In genomic region chr5:181194489-181195248, GRCh38 we compare ENCODE assay signal across 24 cellular contexts. TPM values are rescaled to one million over a fixed set of nuclear protein-coding genes. Genes with fewer than 3 reads are reported as not detected.
DNase-seq lines count a peak whose midpoint lies in the region; ATAC-seq and TF ChIP-seq lines count a peak whose summit lies in the region.
"Had no signal": no experiment of that assay in that cellular context is flagged by ENCODE, and none has a peak within 500 bp of the region (broad histone marks: within the 10 kb centered on the region; RNA-seq: fewer than 3 reads in every experiment).

No MANE protein-coding gene starts in this region.

- H3K36me3 ChIP-seq in mammary epithelial cell (ENCODE audit: insufficient read depth, low read length): no peaks in the 10 kb centered on the region
- H3K36me3 ChIP-seq in aorta (ENCODE audit: control insufficient read depth in 1 of 2, insufficient read depth in 2 of 2, low read length in 1 of 2): no peaks in the 10 kb centered on the region
- H3K36me3 ChIP-seq in Peyer's patch: no peaks in the 10 kb centered on the region
- H3K36me3 ChIP-seq: BLaER1 treated with 17β-estradiol and CSF1 and Interleukin-3, amounts not matched to agents 10 nM and 100 nM; HAP-1 had no signal

- in situ Hi-C loops in mammary epithelial cell (cut with MboI; ENCODE audit: low sequenced_read_pairs in 2 of 2): no loop called here

- H3K27ac ChIP-seq in mammary epithelial cell (ENCODE audit: insufficient read depth, low read depth, low read length): no peak overlapping the region
- no peak overlapping the region for H3K27ac ChIP-seq in aorta (ENCODE audit: low read depth in 1 of 2, low read length in 2 of 2)
- H3K27ac ChIP-seq in Peyer's patch: no peak overlapping the region
- H3K27ac ChIP-seq: BLaER1 treated with 17β-estradiol and CSF1 and Interleukin-3, amounts not matched to agents 10 nM and 100 nM had no signal

- CTCF ChIA-PET in MCF 10A (lab: Yijun Ruan, JAX): interaction anchor here (7.4 kb wide), 1 partner anchor 9 kb away, joined by 67 read pairs; the partner anchor contains the start of gene TRIM7
- CTCF ChIA-PET in mammary epithelial cell (lab: Charles Lee; ENCODE audit: low non-redundant PET): no interaction called here

- TF ChIP-seq CTCF in MCF 10A (IDR thresholded peaks at IDR 0.05; ENCODE audit: unreplicated experiment) (no peak), mammary epithelial cell (conservative IDR thresholded peaks at IDR 0.05 in 1 of 2, IDR thresholded peaks at IDR 0.05 in 1 of 2; ENCODE audit: extremely low read depth in 1 of 2, insufficient read depth in 1 of 2, low read depth in 1 of 2, low read length in 2 of 2) (no peak), Peyer's patch (IDR thresholded peaks at IDR 0.05) (no peak)

- H3K4me3 Mint-ChIP-seq in MCF 10A (ENCODE audit: unreplicated experiment): no peak overlapping the region

- BruUV-seq in MCF 10A (replicated peaks; lab: Mats Ljungman, UMichigan) (no TSS peak), mammary epithelial cell (replicated peaks; lab: Mats Ljungman, UMichigan) (no TSS peak)

- H3K4me2 ChIP-seq in mammary epithelial cell (ENCODE audit: insufficient read depth, low read depth, low read length): no peak overlapping the region

- H2AFZ ChIP-seq in mammary epithelial cell (ENCODE audit: low read depth, low read length): no peak overlapping the region

- H3K4me1 Mint-ChIP-seq in MCF 10A (ENCODE audit: insufficient read depth, unreplicated experiment): peaks cover 26% of the 10 kb centered on the region

- H3K27me3 ChIP-seq in mammary epithelial cell (ENCODE audit: insufficient read depth, low read length) (no peaks in the 10 kb centered on the region), aorta (ENCODE audit: control insufficient read depth in 1 of 2, insufficient read depth in 2 of 2, low read length in 1 of 2) (no peaks in the 10 kb centered on the region), Peyer's patch (no peaks in the 10 kb centered on the region)
- H3K27me3 ChIP-seq: BLaER1 treated with 17β-estradiol and CSF1 and Interleukin-3, amounts not matched to agents 10 nM and 100 nM had no signal

- H3K9ac ChIP-seq in mammary epithelial cell (ENCODE audit: insufficient read depth, low read length): no peak overlapping the region

- DNase-seq in MCF 10A (ENCODE audit: unreplicated experiment): no peak
- no peak for DNase-seq in mammary epithelial cell
- DNase-seq in RPMI8226: peak; percentile 42
- peak; percentile 72 for DNase-seq in left ventricle myocardium superior
- peak; percentile 46 to 65 for DNase-seq in aorta
- DNase-seq in Peyer's patch: no peak
- no peak for DNase-seq in stimulated activated CD4-positive, alpha-beta T cell treated with anti-CD3 and anti-CD28 coated beads, Interleukin-4, amount 100 ng/mL, for 4 hours
- DNase-seq: DMS 273 treated with DMSO at 0.1 percent for 48 hours; GDM1; MV-4-11; NCI-H1417; NCI-H187 treated with DMSO at 0.1 percent for 48 hours; NCI-H2171; NCI-H446; NCI-H69; NK-92 treated with Interleukin-12 subunit alpha and Interleukin-12 subunit beta, amount 100 ng/mL, for 24 hours; T-cell had no signal

- no peak overlapping the region for H3K4me3 ChIP-seq in mammary epithelial cell (replicated peaks in 1 of 3; ENCODE audit: insufficient read depth in 1 of 3, low read depth in 2 of 3, low read length in 3 of 3)
- no peak overlapping the region for H3K4me3 ChIP-seq in aorta (ENCODE audit: low read length in 2 of 2)
- no peak overlapping the region for H3K4me3 ChIP-seq in Peyer's patch
- H3K4me3 ChIP-seq: BLaER1 treated with 17β-estradiol and CSF1 and Interleukin-3, amounts not matched to agents 10 nM and 100 nM; GM12878; HAP-1 had no signal

- no peaks in the 10 kb centered on the region for H4K20me1 ChIP-seq in mammary epithelial cell (ENCODE audit: insufficient read depth, low read length)

- TF ChIP-seq POLR2A in Peyer's patch (IDR thresholded peaks at IDR 0.05): no peak

- H3K4me1 ChIP-seq in mammary epithelial cell (ENCODE audit: insufficient read depth, low read length) (peaks cover 19% of the 10 kb centered on the region), aorta (ENCODE audit: control insufficient read depth in 1 of 2, insufficient read depth in 2 of 2, low read length in 2 of 2) (no peaks in the 10 kb centered on the region), Peyer's patch (peaks cover 0 to 15% (median 2%) of the 10 kb centered on the region in 4 donors)

- H3K9me3 ChIP-seq in mammary epithelial cell (replicated peaks; ENCODE audit: insufficient read depth, low read length): no peaks in the 10 kb centered on the region
- no peaks in the 10 kb centered on the region for H3K9me3 ChIP-seq in aorta (ENCODE audit: control insufficient read depth, low read length)
- no peaks in the 10 kb centered on the region for H3K9me3 ChIP-seq in Peyer's patch
- H3K9me3 ChIP-seq: BLaER1 treated with 17β-estradiol and CSF1 and Interleukin-3, amounts not matched to agents 10 nM and 100 nM; HAP-1 had no signal

- peaks cover 12% of the 10 kb centered on the region for H3K36me3 Mint-ChIP-seq in MCF 10A (ENCODE audit: insufficient read depth, unreplicated experiment)
- H3K36me3 Mint-ChIP-seq: IgD-negative memory B cell had no signal

- ATAC-seq in left ventricle myocardium superior (no peak), aorta (ENCODE audit: low FRiP score) (no peak), GM18867 (IDR thresholded peaks at IDR 0.05; ENCODE audit: unreplicated experiment) (no peak)
- ATAC-seq: GM12878, T-cell had no signal

- dilution Hi-C loops in mammary epithelial cell (cut with HindIII; ENCODE audit: low sequenced_read_pairs): loop anchor here (5.0 kb wide), 2 partner anchors 43 to 392 kb away; partner anchors contain the start of gene MGAT1

- peaks cover 5% of the 10 kb centered on the region for H3K79me2 ChIP-seq in mammary epithelial cell (ENCODE audit: insufficient read depth, low read length)

- 85% methylated on average over 20 of the region's 21 CpGs for WGBS in mammary epithelial cell (ENCODE audit: low coverage, missing lambda C conversion rate)
- 68 to 73% methylated on average over 21 of the region's 21 CpGs for WGBS in aorta, 2 donors

- H3K27me3 Mint-ChIP-seq in MCF 10A (ENCODE audit: insufficient read depth, unreplicated experiment): no peaks in the 10 kb centered on the region
- H3K27me3 Mint-ChIP-seq: IgD-negative memory B cell had no signal

- H3K27ac Mint-ChIP-seq in MCF 10A (ENCODE audit: low read depth, unreplicated experiment): peak overlapping the region; percentile 9
- H3K27ac Mint-ChIP-seq: T-cell had no signal

- intact Hi-C loops in MCF 10A (cut with micrococcal nuclease) (no loop called here), mammary epithelial cell (cut with micrococcal nuclease) (no loop called here), left ventricle myocardium superior (cut with micrococcal nuclease) (no loop called here), aorta (cut with DNase I) (loop anchor here in 1 of 2 donors (5.0 kb wide), 1 partner anchor 68 kb away; the partner anchor contains the start of gene TRIM52)

- no peaks in the 10 kb centered on the region for H3K9me3 Mint-ChIP-seq in MCF 10A (ENCODE audit: unreplicated experiment)
- H3K9me3 Mint-ChIP-seq: T-cell had no signal

- POLR2A ChIA-PET in MCF 10A (lab: Yijun Ruan, JAX): interaction anchor here (0.6 to 8.8 kb wide), 4 partner anchors 9 to 50 kb away, joined by 3 to 432 read pairs (median 85); partner anchors contain the start of genes RACK1 and TRIM7

RNA-seq across cellular contexts. Expression of gene TRIM7, which starts 10.3 kb away (rescaled TPM):
- 26.3 and 27.0 TPM in 2 replicates for total RNA-seq in MCF 10A (2022)
- 10 to 100 TPM in 1 of 2 donors, 1 to 10 TPM in 1; 6.3 to 31.4 TPM for total RNA-seq in mammary epithelial cell
- 18.8 TPM for polyA plus RNA-seq in mammary epithelial cell
- 6.6 TPM for polyA minus RNA-seq in mammary epithelial cell
- total RNA-seq in left ventricle myocardium superior: 20.0 TPM
- total RNA-seq in aorta: 1 to 10 TPM; 3.0 to 6.9 TPM
- 1 to 10 TPM; 4.3 to 6.3 TPM for polyA plus RNA-seq in aorta
- 1 to 10 TPM in 3 of 4 donors, under 1 TPM in 1; 0.88 to 2.6 (median 2.2) TPM for total RNA-seq in Peyer's patch

RNA-seq across cellular contexts. Expression of gene TRIM41, which starts 28.4 kb away (rescaled TPM):
- total RNA-seq in MCF 10A (2022): 42.8 and 49.4 TPM in 2 replicates
- total RNA-seq in mammary epithelial cell: 10 to 100 TPM; 10.3 to 30.6 TPM
- 10.1 TPM for polyA plus RNA-seq in mammary epithelial cell
- polyA minus RNA-seq in mammary epithelial cell: 10.5 TPM
- total RNA-seq in left ventricle myocardium superior: 23.7 TPM
- total RNA-seq in aorta: 10 to 100 TPM; 15.2 to 21.4 TPM
- polyA plus RNA-seq in aorta: 10 to 100 TPM; 15.7 to 22.2 TPM
- 10 to 100 TPM; 13.7 to 31.4 (median 21.8) TPM for total RNA-seq in Peyer's patch

RNA-seq across cellular contexts. Expression of gene OR2V2, which starts 47.3 kb away (rescaled TPM):
- total RNA-seq in MCF 10A (2022): not detected in 2 replicates
- total RNA-seq in mammary epithelial cell: not detected
- polyA plus RNA-seq in mammary epithelial cell: not detected
- polyA minus RNA-seq in mammary epithelial cell: not detected
- not detected for total RNA-seq in left ventricle myocardium superior
- not detected for total RNA-seq in aorta
- polyA plus RNA-seq in aorta: not detected
- total RNA-seq in Peyer's patch: not detected
- total RNA-seq: A172, GM12878, HT1080, T-cell had no signal
- polyA plus RNA-seq: IgD-negative memory B cell had no signal

RNA-seq across cellular contexts. Expression of gene RACK1, which starts 49.0 kb away (rescaled TPM):
- total RNA-seq in MCF 10A (2022): 2,995 and 4,050 TPM in 2 replicates
- 1,000 to 10,000 TPM; 2,031 to 4,986 TPM for total RNA-seq in mammary epithelial cell
- polyA plus RNA-seq in mammary epithelial cell: 4,579 TPM
- 7,221 TPM for polyA minus RNA-seq in mammary epithelial cell
- 641 TPM for total RNA-seq in left ventricle myocardium superior
- total RNA-seq in aorta: 1,000 to 10,000 TPM in 1 of 2 donors, 100 to 1,000 TPM in 1; 922 to 1,191 TPM
- polyA plus RNA-seq in aorta: 1,000 to 10,000 TPM; 1,838 to 2,024 TPM
- total RNA-seq in Peyer's patch: 1,000 to 10,000 TPM; 1,067 to 1,931 (median 1,321) TPM

Comparison
In these comparisons a context has a peak if more than half of its experiments do, and no peak if none do; other contexts are left out.
1. DNase-seq: peak in RPMI8226 (single experiment), left ventricle myocardium superior (single experiment) and aorta (2 of 2); none in MCF 10A (single experiment), mammary epithelial cell (single experiment), Peyer's patch (0 of 3) and stimulated activated CD4-positive, alpha-beta T cell treated with anti-CD3 and anti-CD28 coated beads, Interleukin-4, amount 100 ng/mL, for 4 hours (0 of 2).